24 cellular contexts compared by ENCODE assay signal in the genomic region with DNA sequence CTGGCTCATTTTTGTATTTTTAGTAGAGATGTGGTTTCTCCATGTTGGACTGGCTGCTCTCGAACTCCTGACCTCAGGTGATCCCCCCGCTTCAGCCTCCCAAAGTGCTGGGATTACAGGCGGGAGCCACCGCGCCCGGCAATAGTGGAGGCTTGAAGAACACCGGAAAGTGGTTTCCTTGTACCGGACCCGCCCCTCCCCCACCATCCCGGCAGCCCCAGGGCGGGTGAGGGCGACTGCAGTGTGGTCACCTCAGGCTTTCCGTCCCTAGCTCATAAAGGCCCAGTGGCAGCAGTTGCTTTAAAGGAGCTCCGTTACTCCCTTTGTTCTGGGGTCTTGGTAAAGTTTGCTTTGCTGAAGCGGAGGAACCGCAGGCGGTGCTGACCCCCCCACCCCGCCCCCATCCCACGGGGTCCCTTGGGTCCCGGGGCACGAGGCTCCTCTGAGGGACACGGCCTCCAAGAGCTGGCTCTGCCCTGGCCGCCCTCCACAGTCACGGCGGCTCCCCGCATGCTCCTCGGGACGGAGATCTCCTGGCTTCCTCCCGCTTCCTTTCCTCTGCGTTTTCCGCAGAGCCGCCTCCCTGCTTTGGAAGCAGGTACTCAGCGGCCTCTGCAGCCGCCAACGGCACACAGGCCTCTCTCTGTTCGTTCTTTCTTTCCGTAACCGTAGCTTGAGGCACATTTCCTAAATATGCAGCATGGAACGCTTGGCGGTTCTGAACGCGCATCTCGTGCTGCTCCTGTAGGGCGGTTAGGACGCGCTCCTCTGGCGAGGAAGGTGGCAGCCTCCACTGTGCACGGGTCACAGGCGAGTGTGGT.
DNase-seq lines count a peak whose midpoint lies in the region; ATAC-seq, FAIRE-seq and TF ChIP-seq lines count a peak whose summit lies in the region.
"Had no signal": no experiment of that assay in that cellular context is flagged by ENCODE, and none has a peak within 500 bp of the region (broad histone marks: within the 10 kb centered on the region; RNA-seq: fewer than 3 reads in every experiment).

No MANE protein-coding gene starts in this region.

- H3K4me3 Mint-ChIP-seq in activated T-helper 17 cell treated with anti-CD3 and anti-CD28 coated beads, Interleukin-2, amount 50 U/mL, for 72 hours = peak overlapping the region; percentile 23
- no peak overlapping the region for H3K4me3 Mint-ChIP-seq in nephron progenitor cell

- TF ChIP-seq EP300 in SK-N-SH (IDR thresholded peaks at IDR 0.05; ENCODE audit: borderline replicate concordance in 1 of 2, low read depth in 1 of 2, low read length in 1 of 2) = no peak
- TF ChIP-seq EP300 in HepG2 (IDR thresholded peaks at IDR 0.05; ENCODE audit: low read depth in 2 of 2, low read length in 2 of 2) = no peak
- no peak for TF ChIP-seq EP300 in HepG2 (CRISPR knock-in tag; IDR thresholded peaks at IDR 0.05; ENCODE audit: borderline replicate concordance)

- H2AFZ ChIP-seq in SK-N-SH (ENCODE audit: low read depth) = no peak overlapping the region
- H2AFZ ChIP-seq in HepG2 (ENCODE audit: low read length) = no peak overlapping the region

- H3K9ac ChIP-seq in SK-N-SH = no peak overlapping the region
- H3K9ac ChIP-seq in HepG2 (ENCODE audit: insufficient read depth, low read depth, low read length) = no peak overlapping the region

- H3K27me3 Mint-ChIP-seq in activated T-helper 17 cell treated with anti-CD3 and anti-CD28 coated beads, Interleukin-2, amount 50 U/mL, for 72 hours = no peaks in the 10 kb centered on the region
- peaks cover 3% of the 10 kb centered on the region for H3K27me3 Mint-ChIP-seq in nephron progenitor cell (ENCODE audit: low read depth, poor library complexity)
- H3K27me3 Mint-ChIP-seq: CD4-positive, alpha-beta memory T cell; IgD-negative memory B cell had no signal

- no peaks in the 10 kb centered on the region for H3K9me2 ChIP-seq in SK-N-SH

- H3K27me3 ChIP-seq in SK-N-SH (ENCODE audit: insufficient read depth) (no peaks in the 10 kb centered on the region), HepG2 (ENCODE audit: control insufficient read depth in 1 of 2, insufficient read depth in 2 of 2, low read length in 2 of 2) (no peaks in the 10 kb centered on the region)
- H3K27me3 ChIP-seq: BLaER1 treated with 17β-estradiol and CSF1 and Interleukin-3, amounts not matched to agents 10 nM and 100 nM; Peyer's patch; SJSA1 had no signal

- peaks cover 11% of the 10 kb centered on the region for H3K4me1 Mint-ChIP-seq in activated T-helper 17 cell treated with anti-CD3 and anti-CD28 coated beads, Interleukin-2, amount 50 U/mL, for 72 hours
- H3K4me1 Mint-ChIP-seq in nephron progenitor cell = peaks cover 23% of the 10 kb centered on the region

- H3K9me3 Mint-ChIP-seq in activated T-helper 17 cell treated with anti-CD3 and anti-CD28 coated beads, Interleukin-2, amount 50 U/mL, for 72 hours = no peaks in the 10 kb centered on the region
- H3K9me3 Mint-ChIP-seq in nephron progenitor cell = no peaks in the 10 kb centered on the region
- H3K9me3 Mint-ChIP-seq: IgD-negative memory B cell had no signal

- peaks cover 61% of the 10 kb centered on the region for H3K36me3 Mint-ChIP-seq in activated T-helper 17 cell treated with anti-CD3 and anti-CD28 coated beads, Interleukin-2, amount 50 U/mL, for 72 hours (ENCODE audit: low read depth)
- peaks cover 52% of the 10 kb centered on the region for H3K36me3 Mint-ChIP-seq in nephron progenitor cell (ENCODE audit: low read depth)

- in situ Hi-C loops in HepG2 (cut with HindIII; ENCODE audit: extremely low pct_ligation_motif_present, low pct_unique_long_range_greater_than_20kb) = no loop called here

- H3K4me2 ChIP-seq in SK-N-SH (no peak overlapping the region), HepG2 (ENCODE audit: low read depth, low read length) (no peak overlapping the region)

- H3K79me2 ChIP-seq in SK-N-SH (ENCODE audit: insufficient read depth) (no peaks in the 10 kb centered on the region; the same call in 1 of the 2 replicates), HepG2 (ENCODE audit: insufficient read depth, low read length) (no peaks in the 10 kb centered on the region)

- TF ChIP-seq RAD21 in SK-N-SH (IDR thresholded peaks at IDR 0.05; ENCODE audit: low read length) = no peak
- TF ChIP-seq RAD21 in HepG2 (CRISPR knock-in tag; IDR thresholded peaks at IDR 0.05) = no peak

- no peak for FAIRE-seq in HepG2 (lab: Jason Lieb, UNC)
- FAIRE-seq in D721Med (lab: Jason Lieb, UNC) = no peak
- FAIRE-seq: HTR-8/SVneo had no signal

- POLR2A ChIA-PET in SK-N-SH (lab: Yijun Ruan, JAX) (no interaction called here), HepG2 (lab: Yijun Ruan, JAX) (no interaction called here)

- BruUV-seq in HepG2 (replicated peaks; lab: Mats Ljungman, UMichigan) = no TSS peak

- intact Hi-C loops in HepG2 (cut with micrococcal nuclease; ENCODE audit: unreplicated experiment) = no loop called here

- H3K27ac Mint-ChIP-seq in activated T-helper 17 cell treated with anti-CD3 and anti-CD28 coated beads, Interleukin-2, amount 50 U/mL, for 72 hours = no peak overlapping the region
- peak overlapping the region; percentile 92 for H3K27ac Mint-ChIP-seq in nephron progenitor cell
- H3K27ac Mint-ChIP-seq: IgD-negative memory B cell had no signal

- H3K4me1 ChIP-seq in SK-N-SH (ENCODE audit: control insufficient read depth in 1 of 2, insufficient read depth in 2 of 2, low read depth in 1 of 2, low read length in 1 of 2) = peaks cover 0 to 6% of the 10 kb centered on the region in 2 experiments; a peak in 1 of 4 replicates
- no peaks in the 10 kb centered on the region for H3K4me1 ChIP-seq in HepG2 (ENCODE audit: insufficient read depth, low read length)
- H3K4me1 ChIP-seq: Peyer's patch had no signal

- no peaks in the 10 kb centered on the region for H3K9me3 ChIP-seq in SK-N-SH
- no peaks in the 10 kb centered on the region for H3K9me3 ChIP-seq in HepG2 (ENCODE audit: low read length)
- H3K9me3 ChIP-seq: BLaER1 treated with 17β-estradiol and CSF1 and Interleukin-3, amounts not matched to agents 10 nM and 100 nM; Peyer's patch; SJSA1 had no signal

- TF ChIP-seq POLR2A in HepG2 (IDR thresholded peaks at IDR 0.05; ENCODE audit: insufficient read depth in 1 of 2, low read depth in 2 of 2, low read length in 2 of 2) = no peak

- peaks cover 10% of the 10 kb centered on the region for H3F3A ChIP-seq in SK-N-SH (replicated peaks; ENCODE audit: insufficient read depth)

- TF ChIP-seq CTCF in SK-N-SH (IDR thresholded peaks at IDR 0.05) = no peak
- no peak for TF ChIP-seq CTCF in nephron progenitor cell (IDR thresholded peaks at IDR 0.05)
- TF ChIP-seq CTCF in HepG2 (CRISPR knock-in tag; IDR thresholded peaks at IDR 0.05) = no peak
- no peak for TF ChIP-seq CTCF in D721Med (IDR thresholded peaks at IDR 0.05; ENCODE audit: insufficient read depth, missing control alignments)

- H4K20me1 ChIP-seq in SK-N-SH (ENCODE audit: insufficient read depth) (peaks cover 24% of the 10 kb centered on the region), HepG2 (ENCODE audit: insufficient read depth, low read length) (no peaks in the 10 kb centered on the region)

- H3K36me3 ChIP-seq in SK-N-SH (replicated peaks in 1 of 2; ENCODE audit: control insufficient read depth in 1 of 2, insufficient read depth in 2 of 2, low read length in 1 of 2) (peaks cover 26 to 76% of the 10 kb centered on the region in 2 experiments), HepG2 (replicated peaks in 1 of 2; ENCODE audit: control insufficient read depth in 1 of 2, insufficient read depth in 2 of 2, low read length in 2 of 2) (peaks cover 12 to 28% of the 10 kb centered on the region in 2 experiments; a peak in 4 of 5 replicates)

- H3K4me3 ChIP-seq in SK-N-SH (ENCODE audit: low read depth in 2 of 2, low read length in 1 of 2) (no peak overlapping the region), HepG2 (replicated peaks in 1 of 3; ENCODE audit: insufficient read depth in 1 of 3, low read depth in 2 of 3, low read length in 3 of 3) (no peak overlapping the region)
- H3K4me3 ChIP-seq: BLaER1 treated with 17β-estradiol and CSF1 and Interleukin-3, amounts not matched to agents 10 nM and 100 nM; Peyer's patch; SJSA1 had no signal

- CTCF ChIA-PET in SK-N-SH (lab: Yijun Ruan, JAX) (interaction anchor here (1.0 to 1.5 kb wide), 2 partner anchors 8 to 60 kb away, joined by 4 read pairs; no protein-coding TSS in a partner anchor), HepG2 (lab: Yijun Ruan, JAX; ENCODE audit: low intra/inter-chr PET ratio, low total read pairs) (no interaction called here)

- ATAC-seq in SK-N-SH treated with all-trans-retinoic acid at 6 μM for 48 hours (no peak), HepG2 (no peak)
- ATAC-seq in activated T-helper 17 cell treated with anti-CD3 and anti-CD28 coated beads, Interleukin-2, amount 50 U/mL, for 72 hours (replicated peaks) = no peak
- ATAC-seq: HCT116 had no signal

- 98% methylated on average over 49 of the region's 49 CpGs for WGBS in SK-N-SH (ENCODE audit: low lambda C conversion rate)
- 96% methylated on average over 37 of the region's 49 CpGs for WGBS in HepG2 (ENCODE audit: low lambda C conversion rate)

- H3K27ac ChIP-seq in SK-N-SH (ENCODE audit: low read depth in 2 of 2, low read length in 1 of 2) (no peak overlapping the region), HepG2 (ENCODE audit: extremely low read length, insufficient read depth, low read length) (no peak overlapping the region)
- H3K27ac ChIP-seq: 22Rv1, Peyer's patch, SJSA1 had no signal

- DNase-seq in SK-N-SH (peak; percentile 38), ELF-1 (ENCODE audit: low read depth, low spot score) (peak; percentile 51), nephron progenitor cell (no peak), HepG2 (ENCODE audit: low spot score) (no peak), D721Med (ENCODE audit: insufficient read length, low spot score) (no peak), DMS79 treated with DMSO at 0.1 percent for 48 hours (lab: John Stamatoyannopoulos, UW) (no peak)
- DNase-seq: ACHN, Kasumi-1, NCI-H1694, NCI-H2081, NCI-H2171, NCI-H345, NCI-H524, NCI-H82, Peyer's patch had no signal

TF ChIP-seq in SK-N-SH, 30 proteins besides CTCF, POLR2A, EP300 and RAD21 (continues in another document):
- TF ChIP-seq ELF1 (IDR thresholded peaks at IDR 0.05) = no peak
- TF ChIP-seq TEAD4 (IDR thresholded peaks at IDR 0.05; ENCODE audit: borderline replicate concordance, insufficient read depth) = no peak
- no peak for TF ChIP-seq TAF1 (IDR thresholded peaks at IDR 0.05; ENCODE audit: borderline replicate concordance, low read depth, low read length)

TF ChIP-seq in SK-N-SH treated with all-trans-retinoic acid at 6 μM for 48 hours, 23 proteins besides CTCF, POLR2A, EP300 and RAD21 (continues in another document):
- no peak for TF ChIP-seq ZFP3 (CRISPR knock-in tag; IDR thresholded peaks at IDR 0.05)

TF ChIP-seq in HepG2, 621 proteins besides CTCF, POLR2A, EP300 and RAD21:
- no peak for TF ChIP-seq GABPB1 (CRISPR knock-in tag; IDR thresholded peaks at IDR 0.05)

Comparison
In these comparisons a context has a peak if more than half of its experiments do, and no peak if none do; other contexts are left out.
1. DNase-seq: peak in SK-N-SH (single experiment) and ELF-1 (single experiment); none in nephron progenitor cell (single experiment), HepG2 (single experiment), D721Med (single experiment) and DMS79 treated with DMSO at 0.1 percent for 48 hours (single experiment).